Comparison of ENCODE assay signal across 22 cellular contexts in the genomic region with DNA sequence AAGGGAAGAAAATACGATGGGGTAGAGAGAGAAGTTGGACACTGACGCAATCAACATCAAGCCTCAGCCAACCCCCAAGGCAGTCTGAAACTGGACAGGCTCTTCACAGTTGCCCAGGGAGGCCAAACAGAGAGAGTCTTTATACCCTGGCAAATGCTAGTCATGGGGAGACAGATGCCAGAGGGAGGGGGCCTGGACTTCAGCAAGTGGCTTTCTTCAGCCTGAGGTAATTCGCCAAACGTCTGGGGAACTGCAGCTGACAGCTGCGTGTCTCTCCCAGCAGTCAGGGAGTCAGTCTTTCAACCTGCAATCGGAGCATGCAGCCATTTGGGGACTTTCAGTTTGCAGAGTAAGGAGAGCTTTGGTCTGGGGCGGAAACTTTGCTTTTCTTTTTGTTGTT.
DNase-seq lines count a peak whose midpoint lies in the region; ATAC-seq and TF ChIP-seq lines count a peak whose summit lies in the region.
"Had no signal": no experiment of that assay in that cellular context is flagged by ENCODE, and none has a peak within 500 bp of the region (broad histone marks: within the 10 kb centered on the region; RNA-seq: fewer than 3 reads in every experiment).

No MANE protein-coding gene starts in this region.

- peaks cover 2% of the 10 kb centered on the region for H3K9me3 Mint-ChIP-seq in neural crest cell

- DNase-seq in RPMI8226 (peak; percentile 54), globus pallidus (ENCODE audit: low spot score) (peak; percentile 89), neural crest cell (ENCODE audit: low read depth, low spot score) (peak; percentile 8), NCI-H226 (no peak), NCI-H146 (lab: John Stamatoyannopoulos, UW) (no peak)
- DNase-seq: activated CD4-positive, CD25-positive, alpha-beta regulatory T cell; activated CD8-positive, alpha-beta T cell treated with anti-CD3 and anti-CD28 coated beads for 36 hours; BE2C; foreskin keratinocyte; GOT3; left cardiac atrium; mesendoderm; MG63; natural killer cell; NCI-H1436 treated with DMSO at 0.1 percent for 48 hours; stimulated activated CD4-positive, alpha-beta T cell treated with anti-CD3 and anti-CD28 coated beads, Interleukin-12 subunit alpha, Interleukin-12 subunit beta, amount 100 ng/mL, for 4 hours; T1000 had no signal

- no peak overlapping the region for H3K4me3 ChIP-seq in BLaER1
- H3K4me3 ChIP-seq: cardiac muscle cell, MG63 had no signal

- peak overlapping the region; percentile 79 for H3K27ac Mint-ChIP-seq in neural crest cell (ENCODE audit: unreplicated experiment)
- H3K27ac Mint-ChIP-seq: activated CD8-positive, alpha-beta T cell treated with anti-CD3 and anti-CD28 coated beads for 36 hours; natural killer cell had no signal

- ATAC-seq in GM19023 (IDR thresholded peaks at IDR 0.05; ENCODE audit: unreplicated experiment) (no peak), GM19395 (IDR thresholded peaks at IDR 0.05; ENCODE audit: unreplicated experiment) (no peak)
- ATAC-seq: activated CD8-positive, alpha-beta T cell treated with anti-CD3 and anti-CD28 coated beads for 36 hours; foreskin keratinocyte; natural killer cell; SK-N-SH treated with all-trans-retinoic acid at 6 μM for 48 hours had no signal

- H3K9ac ChIP-seq in BLaER1 = no peak overlapping the region

- H3K4me1 ChIP-seq in BLaER1 = no peaks in the 10 kb centered on the region
- H3K4me1 ChIP-seq: BE2C, foreskin keratinocyte had no signal

- H3K4me1 Mint-ChIP-seq in neural crest cell = peaks cover 34% of the 10 kb centered on the region
- H3K4me1 Mint-ChIP-seq: natural killer cell had no signal

- H3K4me3 Mint-ChIP-seq in neural crest cell = peak overlapping the region; percentile 64
- H3K4me3 Mint-ChIP-seq: activated CD8-positive, alpha-beta T cell treated with anti-CD3 and anti-CD28 coated beads for 36 hours; natural killer cell had no signal

- peak overlapping the region; percentile 55 for H3K27ac ChIP-seq in BLaER1
- H3K27ac ChIP-seq: cardiac muscle cell, foreskin keratinocyte had no signal

- H3K27me3 ChIP-seq in BLaER1 = no peaks in the 10 kb centered on the region
- H3K27me3 ChIP-seq: BE2C, cardiac muscle cell, foreskin keratinocyte, MG63 had no signal

- H3K36me3 Mint-ChIP-seq in neural crest cell (ENCODE audit: low read depth) = no peaks in the 10 kb centered on the region

- H3K4me2 ChIP-seq in BLaER1 = peak overlapping the region; percentile 46

- H4K20me1 ChIP-seq in BLaER1 = no peaks in the 10 kb centered on the region

- no peaks in the 10 kb centered on the region for H3K27me3 Mint-ChIP-seq in neural crest cell (ENCODE audit: low read depth)
- H3K27me3 Mint-ChIP-seq: activated CD8-positive, alpha-beta T cell treated with anti-CD3 and anti-CD28 coated beads for 36 hours had no signal

- no peak for TF ChIP-seq CTCF in neural crest cell (conservative IDR thresholded peaks at IDR 0.05)

- H3K9me3 ChIP-seq in BLaER1 = peaks cover 10% of the 10 kb centered on the region
- H3K9me3 ChIP-seq: BE2C, MG63 had no signal

- no peaks in the 10 kb centered on the region for H3K36me3 ChIP-seq in BLaER1
- H3K36me3 ChIP-seq: BE2C, cardiac muscle cell, MG63 had no signal

Comparison
In these comparisons a context has a peak if more than half of its experiments do, and no peak if none do; other contexts are left out.
1. DNase-seq: peak in RPMI8226 (single experiment), globus pallidus (single experiment) and neural crest cell (single experiment); none in NCI-H226 (single experiment) and NCI-H146 (single experiment).